In genomic region chrX:12722314-12722713, GRCh38 we compare ENCODE assay signal across 27 cellular contexts.
"Had no signal": no experiment of that assay in that cellular context is flagged by ENCODE, and none has a peak within 500 bp of the region (broad histone marks: within the 10 kb centered on the region; RNA-seq: fewer than 3 reads in every experiment).

No MANE protein-coding gene starts in this region.

- H3K27me3 ChIP-seq: MG63 had no signal

- H3K4me3 ChIP-seq: MG63 had no signal

- H3K36me3 ChIP-seq: MG63 had no signal

- H3K9me3 ChIP-seq: MG63 had no signal

- DNase-seq: Karpas-422, Kasumi-1, MG63, MM.1S, MV-4-11, NCI-H1048, NCI-H1092, NCI-H1436, NCI-H1436 treated with DMSO at 0.1 percent for 48 hours, NCI-H146, NCI-H1694, NCI-H1694 treated with DMSO at 0.1 percent for 48 hours, NCI-H187 treated with DMSO at 0.1 percent for 48 hours, NCI-H1930, NCI-H2029, NCI-H2029 treated with DMSO at 0.1 percent for 48 hours, NCI-H2081, NCI-H2081 treated with DMSO at 0.1 percent for 48 hours, NCI-H2107, NCI-H2171, NCI-H2171 treated with DMSO at 0.1 percent for 48 hours, NCI-H2227 treated with DMSO at 0.1 percent for 48 hours, NCI-H226, NCI-H446, NCI-H446 treated with DMSO at 0.1 percent for 48 hours, NCI-H524 treated with DMSO at 0.1 percent for 48 hours, NCI-H526 had no signal
